In the genomic region with DNA sequence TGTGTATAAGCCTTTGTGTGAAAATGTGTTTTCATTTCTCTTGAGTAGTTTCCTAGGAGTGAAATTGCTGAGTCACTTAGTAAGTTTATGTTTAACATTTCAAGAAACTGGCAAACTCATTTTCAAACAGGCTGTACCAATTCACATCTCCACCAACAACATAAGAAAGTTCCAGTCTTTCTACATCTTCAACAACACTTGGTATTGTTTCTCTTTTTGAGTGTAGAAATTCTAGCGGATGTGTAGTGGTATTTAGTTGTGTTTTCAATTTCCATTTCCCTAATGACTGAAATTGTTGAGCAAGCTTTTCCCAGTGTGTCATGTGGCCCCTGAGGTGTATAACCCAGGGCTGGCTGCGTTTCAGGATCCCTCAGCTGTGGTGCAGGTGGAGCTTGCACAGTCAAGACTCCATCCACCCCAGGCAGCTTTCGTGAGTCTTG, we compare ENCODE assay signal across 1 cellular context.
TF ChIP-seq lines count a peak whose summit lies in the region.

No MANE protein-coding gene starts in this region.

TF ChIP-seq in K562, 482 proteins besides CTCF, POLR2A, EP300 and RAD21 (continued from another document and continues in another):
- TF ChIP-seq, protein P1, sequence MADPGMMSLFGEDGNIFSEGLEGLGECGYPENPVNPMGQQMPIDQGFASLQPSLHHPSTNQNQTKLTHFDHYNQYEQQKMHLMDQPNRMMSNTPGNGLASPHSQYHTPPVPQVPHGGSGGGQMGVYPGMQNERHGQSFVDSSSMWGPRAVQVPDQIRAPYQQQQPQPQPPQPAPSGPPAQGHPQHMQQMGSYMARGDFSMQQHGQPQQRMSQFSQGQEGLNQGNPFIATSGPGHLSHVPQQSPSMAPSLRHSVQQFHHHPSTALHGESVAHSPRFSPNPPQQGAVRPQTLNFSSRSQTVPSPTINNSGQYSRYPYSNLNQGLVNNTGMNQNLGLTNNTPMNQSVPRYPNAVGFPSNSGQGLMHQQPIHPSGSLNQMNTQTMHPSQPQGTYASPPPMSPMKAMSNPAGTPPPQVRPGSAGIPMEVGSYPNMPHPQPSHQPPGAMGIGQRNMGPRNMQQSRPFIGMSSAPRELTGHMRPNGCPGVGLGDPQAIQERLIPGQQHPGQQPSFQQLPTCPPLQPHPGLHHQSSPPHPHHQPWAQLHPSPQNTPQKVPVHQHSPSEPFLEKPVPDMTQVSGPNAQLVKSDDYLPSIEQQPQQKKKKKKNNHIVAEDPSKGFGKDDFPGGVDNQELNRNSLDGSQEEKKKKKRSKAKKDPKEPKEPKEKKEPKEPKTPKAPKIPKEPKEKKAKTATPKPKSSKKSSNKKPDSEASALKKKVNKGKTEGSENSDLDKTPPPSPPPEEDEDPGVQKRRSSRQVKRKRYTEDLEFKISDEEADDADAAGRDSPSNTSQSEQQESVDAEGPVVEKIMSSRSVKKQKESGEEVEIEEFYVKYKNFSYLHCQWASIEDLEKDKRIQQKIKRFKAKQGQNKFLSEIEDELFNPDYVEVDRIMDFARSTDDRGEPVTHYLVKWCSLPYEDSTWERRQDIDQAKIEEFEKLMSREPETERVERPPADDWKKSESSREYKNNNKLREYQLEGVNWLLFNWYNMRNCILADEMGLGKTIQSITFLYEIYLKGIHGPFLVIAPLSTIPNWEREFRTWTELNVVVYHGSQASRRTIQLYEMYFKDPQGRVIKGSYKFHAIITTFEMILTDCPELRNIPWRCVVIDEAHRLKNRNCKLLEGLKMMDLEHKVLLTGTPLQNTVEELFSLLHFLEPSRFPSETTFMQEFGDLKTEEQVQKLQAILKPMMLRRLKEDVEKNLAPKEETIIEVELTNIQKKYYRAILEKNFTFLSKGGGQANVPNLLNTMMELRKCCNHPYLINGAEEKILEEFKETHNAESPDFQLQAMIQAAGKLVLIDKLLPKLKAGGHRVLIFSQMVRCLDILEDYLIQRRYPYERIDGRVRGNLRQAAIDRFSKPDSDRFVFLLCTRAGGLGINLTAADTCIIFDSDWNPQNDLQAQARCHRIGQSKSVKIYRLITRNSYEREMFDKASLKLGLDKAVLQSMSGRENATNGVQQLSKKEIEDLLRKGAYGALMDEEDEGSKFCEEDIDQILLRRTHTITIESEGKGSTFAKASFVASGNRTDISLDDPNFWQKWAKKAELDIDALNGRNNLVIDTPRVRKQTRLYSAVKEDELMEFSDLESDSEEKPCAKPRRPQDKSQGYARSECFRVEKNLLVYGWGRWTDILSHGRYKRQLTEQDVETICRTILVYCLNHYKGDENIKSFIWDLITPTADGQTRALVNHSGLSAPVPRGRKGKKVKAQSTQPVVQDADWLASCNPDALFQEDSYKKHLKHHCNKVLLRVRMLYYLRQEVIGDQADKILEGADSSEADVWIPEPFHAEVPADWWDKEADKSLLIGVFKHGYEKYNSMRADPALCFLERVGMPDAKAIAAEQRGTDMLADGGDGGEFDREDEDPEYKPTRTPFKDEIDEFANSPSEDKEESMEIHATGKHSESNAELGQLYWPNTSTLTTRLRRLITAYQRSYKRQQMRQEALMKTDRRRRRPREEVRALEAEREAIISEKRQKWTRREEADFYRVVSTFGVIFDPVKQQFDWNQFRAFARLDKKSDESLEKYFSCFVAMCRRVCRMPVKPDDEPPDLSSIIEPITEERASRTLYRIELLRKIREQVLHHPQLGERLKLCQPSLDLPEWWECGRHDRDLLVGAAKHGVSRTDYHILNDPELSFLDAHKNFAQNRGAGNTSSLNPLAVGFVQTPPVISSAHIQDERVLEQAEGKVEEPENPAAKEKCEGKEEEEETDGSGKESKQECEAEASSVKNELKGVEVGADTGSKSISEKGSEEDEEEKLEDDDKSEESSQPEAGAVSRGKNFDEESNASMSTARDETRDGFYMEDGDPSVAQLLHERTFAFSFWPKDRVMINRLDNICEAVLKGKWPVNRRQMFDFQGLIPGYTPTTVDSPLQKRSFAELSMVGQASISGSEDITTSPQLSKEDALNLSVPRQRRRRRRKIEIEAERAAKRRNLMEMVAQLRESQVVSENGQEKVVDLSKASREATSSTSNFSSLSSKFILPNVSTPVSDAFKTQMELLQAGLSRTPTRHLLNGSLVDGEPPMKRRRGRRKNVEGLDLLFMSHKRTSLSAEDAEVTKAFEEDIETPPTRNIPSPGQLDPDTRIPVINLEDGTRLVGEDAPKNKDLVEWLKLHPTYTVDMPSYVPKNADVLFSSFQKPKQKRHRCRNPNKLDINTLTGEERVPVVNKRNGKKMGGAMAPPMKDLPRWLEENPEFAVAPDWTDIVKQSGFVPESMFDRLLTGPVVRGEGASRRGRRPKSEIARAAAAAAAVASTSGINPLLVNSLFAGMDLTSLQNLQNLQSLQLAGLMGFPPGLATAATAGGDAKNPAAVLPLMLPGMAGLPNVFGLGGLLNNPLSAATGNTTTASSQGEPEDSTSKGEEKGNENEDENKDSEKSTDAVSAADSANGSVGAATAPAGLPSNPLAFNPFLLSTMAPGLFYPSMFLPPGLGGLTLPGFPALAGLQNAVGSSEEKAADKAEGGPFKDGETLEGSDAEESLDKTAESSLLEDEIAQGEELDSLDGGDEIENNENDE (IDR thresholded peaks at IDR 0.05; ENCODE audit: low read depth, low read length), result no peak
- TF ChIP-seq, protein P2, sequence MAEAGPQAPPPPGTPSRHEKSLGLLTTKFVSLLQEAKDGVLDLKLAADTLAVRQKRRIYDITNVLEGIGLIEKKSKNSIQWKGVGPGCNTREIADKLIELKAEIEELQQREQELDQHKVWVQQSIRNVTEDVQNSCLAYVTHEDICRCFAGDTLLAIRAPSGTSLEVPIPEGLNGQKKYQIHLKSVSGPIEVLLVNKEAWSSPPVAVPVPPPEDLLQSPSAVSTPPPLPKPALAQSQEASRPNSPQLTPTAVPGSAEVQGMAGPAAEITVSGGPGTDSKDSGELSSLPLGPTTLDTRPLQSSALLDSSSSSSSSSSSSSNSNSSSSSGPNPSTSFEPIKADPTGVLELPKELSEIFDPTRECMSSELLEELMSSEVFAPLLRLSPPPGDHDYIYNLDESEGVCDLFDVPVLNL (CRISPR knock-in tag; IDR thresholded peaks at IDR 0.05; ENCODE audit: low read depth), result no peak
- no peak for TF ChIP-seq TEAD2 (tag; IDR thresholded peaks at IDR 0.05)
- no peak for TF ChIP-seq LARP7 (IDR thresholded peaks at IDR 0.05)
- peak; percentile 97 for TF ChIP-seq C11orf30 (IDR thresholded peaks at IDR 0.05; ENCODE audit: low read depth)
- no peak for TF ChIP-seq PHF21A (IDR thresholded peaks at IDR 0.05; ENCODE audit: borderline replicate concordance, low read depth)
- TF ChIP-seq ZFP1 (CRISPR knock-in tag; IDR thresholded peaks at IDR 0.05), result no peak
- TF ChIP-seq ZNF75A (CRISPR knock-in tag; IDR thresholded peaks at IDR 0.05), result no peak
- TF ChIP-seq MYC (IDR thresholded peaks at IDR 0.05; ENCODE audit: low read depth, low read length), result no peak
- no peak for TF ChIP-seq MYC (CRISPR knock-in tag; IDR thresholded peaks at IDR 0.05; ENCODE audit: borderline replicate concordance, low read depth)
- TF ChIP-seq POLR3G (IDR thresholded peaks at IDR 0.05; ENCODE audit: extremely low read depth, insufficient read length, insufficient replicate concordance), result no peak
- TF ChIP-seq ZNF316 (IDR thresholded peaks at IDR 0.05), result peak; percentile 99
- TF ChIP-seq MAFG (tag; conservative IDR thresholded peaks at IDR 0.05), result peak; percentile 100
- TF ChIP-seq FOXK2 (conservative IDR thresholded peaks at IDR 0.05 in 1 of 2, IDR thresholded peaks at IDR 0.05 in 1 of 2; ENCODE audit: low read depth in 2 of 2), result 0 out of 4 replicates have a peak, but pooled peaks of 1 of the 2 experiments have one; percentile 15
- TF ChIP-seq ZNF165 (CRISPR knock-in tag; IDR thresholded peaks at IDR 0.05; ENCODE audit: borderline replicate concordance), result no peak
- TF ChIP-seq, protein P3, sequence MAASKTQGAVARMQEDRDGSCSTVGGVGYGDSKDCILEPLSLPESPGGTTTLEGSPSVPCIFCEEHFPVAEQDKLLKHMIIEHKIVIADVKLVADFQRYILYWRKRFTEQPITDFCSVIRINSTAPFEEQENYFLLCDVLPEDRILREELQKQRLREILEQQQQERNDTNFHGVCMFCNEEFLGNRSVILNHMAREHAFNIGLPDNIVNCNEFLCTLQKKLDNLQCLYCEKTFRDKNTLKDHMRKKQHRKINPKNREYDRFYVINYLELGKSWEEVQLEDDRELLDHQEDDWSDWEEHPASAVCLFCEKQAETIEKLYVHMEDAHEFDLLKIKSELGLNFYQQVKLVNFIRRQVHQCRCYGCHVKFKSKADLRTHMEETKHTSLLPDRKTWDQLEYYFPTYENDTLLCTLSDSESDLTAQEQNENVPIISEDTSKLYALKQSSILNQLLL (CRISPR knock-in tag; IDR thresholded peaks at IDR 0.05; ENCODE audit: borderline replicate concordance), result no peak
- TF ChIP-seq, protein P4, sequence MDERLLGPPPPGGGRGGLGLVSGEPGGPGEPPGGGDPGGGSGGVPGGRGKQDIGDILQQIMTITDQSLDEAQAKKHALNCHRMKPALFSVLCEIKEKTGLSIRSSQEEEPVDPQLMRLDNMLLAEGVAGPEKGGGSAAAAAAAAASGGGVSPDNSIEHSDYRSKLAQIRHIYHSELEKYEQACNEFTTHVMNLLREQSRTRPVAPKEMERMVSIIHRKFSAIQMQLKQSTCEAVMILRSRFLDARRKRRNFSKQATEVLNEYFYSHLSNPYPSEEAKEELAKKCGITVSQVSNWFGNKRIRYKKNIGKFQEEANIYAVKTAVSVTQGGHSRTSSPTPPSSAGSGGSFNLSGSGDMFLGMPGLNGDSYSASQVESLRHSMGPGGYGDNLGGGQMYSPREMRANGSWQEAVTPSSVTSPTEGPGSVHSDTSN (CRISPR knock-in tag; IDR thresholded peaks at IDR 0.05; ENCODE audit: low read depth), result no peak
- TF ChIP-seq, protein P4 (tag; conservative IDR thresholded peaks at IDR 0.05; ENCODE audit: low read depth), result no peak; the same call in 1 of the 2 replicates
- TF ChIP-seq NFE2 (IDR thresholded peaks at IDR 0.05; ENCODE audit: low read depth), result peak; percentile 98
- TF ChIP-seq BCL6 (CRISPR knock-in tag; IDR thresholded peaks at IDR 0.05), result no peak
- TF ChIP-seq, protein P5, sequence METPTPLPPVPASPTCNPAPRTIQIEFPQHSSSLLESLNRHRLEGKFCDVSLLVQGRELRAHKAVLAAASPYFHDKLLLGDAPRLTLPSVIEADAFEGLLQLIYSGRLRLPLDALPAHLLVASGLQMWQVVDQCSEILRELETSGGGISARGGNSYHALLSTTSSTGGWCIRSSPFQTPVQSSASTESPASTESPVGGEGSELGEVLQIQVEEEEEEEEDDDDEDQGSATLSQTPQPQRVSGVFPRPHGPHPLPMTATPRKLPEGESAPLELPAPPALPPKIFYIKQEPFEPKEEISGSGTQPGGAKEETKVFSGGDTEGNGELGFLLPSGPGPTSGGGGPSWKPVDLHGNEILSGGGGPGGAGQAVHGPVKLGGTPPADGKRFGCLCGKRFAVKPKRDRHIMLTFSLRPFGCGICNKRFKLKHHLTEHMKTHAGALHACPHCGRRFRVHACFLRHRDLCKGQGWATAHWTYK (CRISPR knock-in tag; IDR thresholded peaks at IDR 0.05), result no peak
- TF ChIP-seq NFATC3 (IDR thresholded peaks at IDR 0.05), result no peak
- no peak for TF ChIP-seq RBM39 (optimal IDR thresholded peaks at IDR 0.05; ENCODE audit: low read depth, low read length)
- TF ChIP-seq, protein P6, sequence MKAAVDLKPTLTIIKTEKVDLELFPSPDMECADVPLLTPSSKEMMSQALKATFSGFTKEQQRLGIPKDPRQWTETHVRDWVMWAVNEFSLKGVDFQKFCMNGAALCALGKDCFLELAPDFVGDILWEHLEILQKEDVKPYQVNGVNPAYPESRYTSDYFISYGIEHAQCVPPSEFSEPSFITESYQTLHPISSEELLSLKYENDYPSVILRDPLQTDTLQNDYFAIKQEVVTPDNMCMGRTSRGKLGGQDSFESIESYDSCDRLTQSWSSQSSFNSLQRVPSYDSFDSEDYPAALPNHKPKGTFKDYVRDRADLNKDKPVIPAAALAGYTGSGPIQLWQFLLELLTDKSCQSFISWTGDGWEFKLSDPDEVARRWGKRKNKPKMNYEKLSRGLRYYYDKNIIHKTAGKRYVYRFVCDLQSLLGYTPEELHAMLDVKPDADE (conservative IDR thresholded peaks at IDR 0.05; ENCODE audit: control insufficient read depth, low read depth, low read length), result no peak
- no peak for TF ChIP-seq ETV5 (CRISPR knock-in tag; IDR thresholded peaks at IDR 0.05; ENCODE audit: low read depth)
- peak; percentile 78; the same call in 1 of the 2 replicates for TF ChIP-seq ERF (CRISPR knock-in tag; IDR thresholded peaks at IDR 0.05)
- TF ChIP-seq, protein P7, sequence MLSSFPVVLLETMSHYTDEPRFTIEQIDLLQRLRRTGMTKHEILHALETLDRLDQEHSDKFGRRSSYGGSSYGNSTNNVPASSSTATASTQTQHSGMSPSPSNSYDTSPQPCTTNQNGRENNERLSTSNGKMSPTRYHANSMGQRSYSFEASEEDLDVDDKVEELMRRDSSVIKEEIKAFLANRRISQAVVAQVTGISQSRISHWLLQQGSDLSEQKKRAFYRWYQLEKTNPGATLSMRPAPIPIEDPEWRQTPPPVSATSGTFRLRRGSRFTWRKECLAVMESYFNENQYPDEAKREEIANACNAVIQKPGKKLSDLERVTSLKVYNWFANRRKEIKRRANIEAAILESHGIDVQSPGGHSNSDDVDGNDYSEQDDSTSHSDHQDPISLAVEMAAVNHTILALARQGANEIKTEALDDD (IDR thresholded peaks at IDR 0.05), result no peak
- TF ChIP-seq, protein P8, sequence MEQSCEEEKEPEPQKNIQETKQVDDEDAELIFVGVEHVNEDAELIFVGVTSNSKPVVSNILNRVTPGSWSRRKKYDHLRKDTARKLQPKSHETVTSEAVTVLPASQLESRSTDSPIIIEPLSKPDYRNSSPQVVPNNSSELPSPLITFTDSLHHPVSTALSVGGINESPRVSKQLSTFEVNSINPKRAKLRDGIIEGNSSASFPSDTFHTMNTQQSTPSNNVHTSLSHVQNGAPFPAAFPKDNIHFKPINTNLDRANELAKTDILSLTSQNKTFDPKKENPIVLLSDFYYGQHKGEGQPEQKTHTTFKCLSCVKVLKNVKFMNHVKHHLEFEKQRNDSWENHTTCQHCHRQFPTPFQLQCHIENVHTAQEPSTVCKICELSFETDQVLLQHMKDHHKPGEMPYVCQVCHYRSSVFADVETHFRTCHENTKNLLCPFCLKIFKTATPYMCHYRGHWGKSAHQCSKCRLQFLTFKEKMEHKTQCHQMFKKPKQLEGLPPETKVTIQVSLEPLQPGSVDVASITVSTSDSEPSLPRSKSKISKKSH (CRISPR knock-in tag; IDR thresholded peaks at IDR 0.05), result no peak
- no peak for TF ChIP-seq ATF1 (CRISPR knock-in tag; IDR thresholded peaks at IDR 0.05)
- no peak for TF ChIP-seq ATF1 (tag; IDR thresholded peaks at IDR 0.05)
- no peak for TF ChIP-seq BMI1 (IDR thresholded peaks at IDR 0.05; ENCODE audit: low read length)
- TF ChIP-seq NFE2L1 (tag; IDR thresholded peaks at IDR 0.05; ENCODE audit: borderline replicate concordance, low read depth), result peak; percentile 99
- TF ChIP-seq ESRRB (CRISPR knock-in tag; IDR thresholded peaks at IDR 0.05; ENCODE audit: borderline replicate concordance), result no peak
- TF ChIP-seq ADNP (tag; IDR thresholded peaks at IDR 0.05), result no peak
- 0 out of 2 replicates have a peak, but pooled peaks have one; percentile 11 for TF ChIP-seq TCFL5 (CRISPR knock-in tag; conservative IDR thresholded peaks at IDR 0.05)
- no peak for TF ChIP-seq NR2C2 (CRISPR knock-in tag; IDR thresholded peaks at IDR 0.05)
- no peak for TF ChIP-seq NR2C2 (tag; IDR thresholded peaks at IDR 0.05)
- TF ChIP-seq CBX3 (IDR thresholded peaks at IDR 0.05; ENCODE audit: borderline replicate concordance in 1 of 2, low read length in 2 of 2), result peak in 1 of 2 experiments; percentile 59; a peak in 1 of 3 replicates
- no peak for TF ChIP-seq ZNF696 (CRISPR knock-in tag; conservative IDR thresholded peaks at IDR 0.05)
- no peak for TF ChIP-seq ZNF224 (CRISPR knock-in tag; IDR thresholded peaks at IDR 0.05)
